18 cellular contexts compared by ENCODE assay signal in genomic region chr15:31023841-31024240, GRCh38. TPM values are rescaled to one million over a fixed set of nuclear protein-coding genes. Genes with fewer than 3 reads are reported as not detected.
A peak's percentile ranks its signal among the peaks of the same experiment; 100 is the strongest.
DNase-seq lines count a peak whose midpoint lies in the region; ATAC-seq and TF ChIP-seq lines count a peak whose summit lies in the region.
"Had no signal": no experiment of that assay in that cellular context is flagged by ENCODE, and none has a peak within 500 bp of the region (broad histone marks: within the 10 kb centered on the region; RNA-seq: fewer than 3 reads in every experiment).

No MANE protein-coding gene starts in this region.

- H3F3A ChIP-seq in smooth muscle cell (ENCODE audit: low read depth), result no peaks in the 10 kb centered on the region

- H3K4me2 ChIP-seq in HCT116 (ENCODE audit: low read length) (peak overlapping the region; percentile 75), hepatocyte (peak overlapping the region; percentile 25), smooth muscle cell (peak overlapping the region; percentile 72)

- H2AFZ ChIP-seq in HCT116 (ENCODE audit: low read depth, low read length, poor library complexity, severe bottlenecking), result peak overlapping the region; percentile 71
- no peak overlapping the region for H2AFZ ChIP-seq in hepatocyte
- H2AFZ ChIP-seq in smooth muscle cell (ENCODE audit: low read depth), result no peak overlapping the region

- no peak for TF ChIP-seq RAD21 in HCT116 (IDR thresholded peaks at IDR 0.05; ENCODE audit: low read depth)

- no peak for TF ChIP-seq EP300 in stomach (IDR thresholded peaks at IDR 0.05)

- H3K36me3 ChIP-seq in HCT116 (ENCODE audit: control insufficient read depth in 1 of 2, insufficient read depth in 2 of 2, low read length in 2 of 2) (no peaks in the 10 kb centered on the region), body of pancreas (replicated peaks in 1 of 2; ENCODE audit: insufficient read depth in 1 of 2, low read depth in 2 of 2) (no peaks in the 10 kb centered on the region), hepatocyte (replicated peaks; ENCODE audit: insufficient read depth, low read depth) (no peaks in the 10 kb centered on the region), smooth muscle cell (ENCODE audit: low read depth) (no peaks in the 10 kb centered on the region), stomach (no peaks in the 10 kb centered on the region)
- H3K36me3 ChIP-seq: BLaER1, esophagus muscularis mucosa, lower lobe of right lung, spleen, suprapubic skin had no signal

- H3K9me2 ChIP-seq in HCT116 (ENCODE audit: insufficient read depth) (no peaks in the 10 kb centered on the region), hepatocyte (replicated peaks; ENCODE audit: insufficient read depth) (no peaks in the 10 kb centered on the region)

- no peaks in the 10 kb centered on the region for H3K79me2 ChIP-seq in HCT116 (ENCODE audit: insufficient read depth, low read length)
- no peaks in the 10 kb centered on the region for H3K79me2 ChIP-seq in hepatocyte
- H3K79me2 ChIP-seq in smooth muscle cell (ENCODE audit: low read depth), result no peaks in the 10 kb centered on the region

- TF ChIP-seq POLR2A in HCT116 (IDR thresholded peaks at IDR 0.05; ENCODE audit: borderline replicate concordance, extremely low read depth, insufficient read depth, insufficient read length), result no peak
- no peak for TF ChIP-seq POLR2A in body of pancreas (IDR thresholded peaks at IDR 0.05)
- no peak for TF ChIP-seq POLR2A in stomach (IDR thresholded peaks at IDR 0.05)

- TF ChIP-seq CTCF in HCT116 (IDR thresholded peaks at IDR 0.05 in 2 of 3, conservative IDR thresholded peaks at IDR 0.05 in 1 of 3; ENCODE audit: borderline replicate concordance in 1 of 3, insufficient read depth in 1 of 3, low read depth in 2 of 3, low read length in 2 of 3), result no peak
- TF ChIP-seq CTCF in body of pancreas (IDR thresholded peaks at IDR 0.05), result no peak
- no peak for TF ChIP-seq CTCF in hepatocyte (IDR thresholded peaks at IDR 0.05; ENCODE audit: poor library complexity)
- no peak for TF ChIP-seq CTCF in smooth muscle cell (IDR thresholded peaks at IDR 0.05; ENCODE audit: borderline replicate concordance, insufficient read depth, poor library complexity, severe bottlenecking)
- no peak for TF ChIP-seq CTCF in stomach (IDR thresholded peaks at IDR 0.05)

- POLR2A ChIA-PET in HCT116 (lab: Charles Lee), result no interaction called here

- no peaks in the 10 kb centered on the region for H3K27me3 ChIP-seq in HCT116 (ENCODE audit: insufficient read depth, low read length)
- H3K27me3 ChIP-seq in body of pancreas, result no peaks in the 10 kb centered on the region
- H3K27me3 ChIP-seq in hepatocyte, result no peaks in the 10 kb centered on the region
- H3K27me3 ChIP-seq in smooth muscle cell (ENCODE audit: low read depth), result no peaks in the 10 kb centered on the region
- H3K27me3 ChIP-seq in stomach, result no peaks in the 10 kb centered on the region
- H3K27me3 ChIP-seq: BLaER1, esophagus muscularis mucosa, spleen, suprapubic skin had no signal

- RAD21 ChIA-PET in HCT116 (lab: Charles Lee; ENCODE audit: low non-redundant PET in 1 of 2, low total read pairs in 2 of 2, uncharacterized antibody in 2 of 2, unreplicated experiment in 2 of 2), result no interaction called here

- H3K27ac ChIP-seq in HCT116 (ENCODE audit: low read depth, low read length), result peak overlapping the region; percentile 18; the same call in 1 of the 2 replicates
- H3K27ac ChIP-seq in body of pancreas, result peak overlapping the region in 3 of 4 donors; percentile 2 to 72 (median 52)
- H3K27ac ChIP-seq in hepatocyte, result peak overlapping the region; percentile 53
- peak overlapping the region; percentile 47 for H3K27ac ChIP-seq in smooth muscle cell (ENCODE audit: low read depth)
- H3K27ac ChIP-seq in caudate nucleus (ENCODE audit: low read depth, low read length), result no peak overlapping the region
- H3K27ac ChIP-seq in stomach, result no peak overlapping the region
- H3K27ac ChIP-seq: BLaER1, esophagus muscularis mucosa, lower lobe of right lung, spleen, suprapubic skin had no signal

- H3K9me3 ChIP-seq in HCT116 (ENCODE audit: control insufficient read depth in 1 of 2, insufficient read depth in 1 of 2, low read depth in 1 of 2, low read length in 2 of 2) (no peaks in the 10 kb centered on the region), body of pancreas (no peaks in the 10 kb centered on the region), hepatocyte (ENCODE audit: low read depth) (no peaks in the 10 kb centered on the region), smooth muscle cell (replicated peaks; ENCODE audit: low read depth) (no peaks in the 10 kb centered on the region), stomach (no peaks in the 10 kb centered on the region)
- H3K9me3 ChIP-seq: BLaER1, esophagus muscularis mucosa, lower lobe of right lung, spleen, suprapubic skin had no signal

- WGBS in body of pancreas, 2 donors, result 79 to 86% methylated on average over 5 of the region's 5 CpGs
- WGBS in hepatocyte (ENCODE audit: low lambda C conversion rate, missing lambda C conversion rate), result 79% methylated on average over 5 of the region's 5 CpGs
- 61% methylated on average over 5 of the region's 5 CpGs for WGBS in smooth muscle cell (ENCODE audit: low lambda C conversion rate)
- WGBS in stomach, 5 donors, result 82 to 94% (median 91%) methylated on average over 5 of the region's 5 CpGs

- intact Hi-C loops in HCT116 (cut with micrococcal nuclease), result no loop called here
- intact Hi-C loops in body of pancreas (cut with DNase I), result no loop called here
- intact Hi-C loops in stomach (cut with DNase I; ENCODE audit: low total_unique reads), result no loop called here

- CTCF ChIA-PET in HCT116 (lab: Charles Lee), result no interaction called here

- H3K4me3 ChIP-seq in HCT116 (replicated peaks in 1 of 2; ENCODE audit: low read depth in 1 of 2, low read length in 2 of 2) (no peak overlapping the region), body of pancreas (no peak overlapping the region), hepatocyte (no peak overlapping the region), smooth muscle cell (no peak overlapping the region), stomach (no peak overlapping the region)
- H3K4me3 ChIP-seq: BLaER1, esophagus muscularis mucosa, lower lobe of right lung, spleen, suprapubic skin had no signal

- no peak for DNase-seq in HCT116 (ENCODE audit: low read depth, low spot score)
- DNase-seq in body of pancreas, result no peak
- no peak for DNase-seq in hepatocyte (ENCODE audit: low spot score)
- DNase-seq in smooth muscle cell (lab: John Stamatoyannopoulos, UW; ENCODE audit: unreplicated experiment), result no peak
- no peak for DNase-seq in caudate nucleus (lab: John Stamatoyannopoulos, UW)
- DNase-seq in stomach, result no peak
- DNase-seq: activated CD4-positive, alpha-beta T cell treated with anti-CD3 and anti-CD28 coated beads, Interleukin-2, amount 50 U/mL, for 4 hours; activated T-cell treated with anti-CD3 and anti-CD28 coated beads, Interleukin-2, amount 50 U/mL, for 24 hours; GDM1; lower lobe of right lung; natural killer cell; spleen; stimulated activated CD8-positive, alpha-beta memory T cell treated with anti-CD3 and anti-CD28 coated beads, Interleukin-4, amount 100 ng/mL, for 48 hours had no signal

- ATAC-seq in HCT116, result no peak
- no peak for ATAC-seq in body of pancreas
- no peak for ATAC-seq in HG03521 (IDR thresholded peaks at IDR 0.05; ENCODE audit: unreplicated experiment)
- ATAC-seq: activated naive CD4-positive, alpha-beta T cell treated with anti-CD3 and anti-CD28 coated beads, Interleukin-2, amount 50 U/mL, for 72 hours; natural killer cell had no signal

- no peaks in the 10 kb centered on the region for H4K20me1 ChIP-seq in HCT116 (ENCODE audit: insufficient read depth)
- no peaks in the 10 kb centered on the region for H4K20me1 ChIP-seq in hepatocyte (ENCODE audit: insufficient read depth, poor library complexity, severe bottlenecking)
- no peaks in the 10 kb centered on the region for H4K20me1 ChIP-seq in smooth muscle cell (ENCODE audit: low read depth)
- H4K20me1 ChIP-seq: BLaER1 had no signal

- H3K4me1 ChIP-seq in HCT116 (ENCODE audit: control insufficient read depth in 1 of 2, insufficient read depth in 2 of 2, low read length in 2 of 2) (peaks cover 6 to 23% of the 10 kb centered on the region in 2 experiments), body of pancreas (peaks cover 8% of the 10 kb centered on the region), hepatocyte (ENCODE audit: insufficient read depth) (peaks cover 10% of the 10 kb centered on the region), smooth muscle cell (ENCODE audit: low read depth) (peaks cover 15% of the 10 kb centered on the region), stomach (no peaks in the 10 kb centered on the region)
- H3K4me1 ChIP-seq: BLaER1, lower lobe of right lung had no signal

- no TSS peak for BruUV-seq in HCT116 (replicated peaks; lab: Mats Ljungman, UMichigan)

- H3K9ac ChIP-seq in HCT116 (ENCODE audit: low read length) (no peak overlapping the region), smooth muscle cell (ENCODE audit: low read depth) (no peak overlapping the region)
- H3K9ac ChIP-seq: BLaER1 had no signal

TF ChIP-seq in HCT116, 20 proteins besides CTCF, POLR2A, EP300 and RAD21 (continues in another document):
- TF ChIP-seq ZNF274 (IDR thresholded peaks at IDR 0.05; ENCODE audit: low read depth, low read length), result no peak

RNA-seq across cellular contexts. Expression of gene MTMR10, which starts 32.4 kb away (rescaled TPM):
- total RNA-seq in HCT116 (2021; ENCODE audit: unreplicated experiment), result 13.4 TPM
- polyA plus RNA-seq in HCT116 (2012), result 5.4 and 6.3 TPM in 2 replicates
- total RNA-seq in body of pancreas, result 10 to 100 TPM; 14.5 to 22.3 TPM
- 15.3 and 19.6 TPM in 2 replicates for total RNA-seq in hepatocyte
- 7.9 and 10.3 TPM in 2 replicates for polyA plus RNA-seq in hepatocyte
- 24.9 and 31.7 TPM in 2 replicates for total RNA-seq in smooth muscle cell
- 9.4 and 11.6 TPM in 2 replicates for polyA plus RNA-seq in smooth muscle cell
- 100 to 1,000 TPM in 1 of 5 donors, 10 to 100 TPM in 3, 1 to 10 TPM in 1; 4.9 to 118 (median 39.7) TPM for total RNA-seq in stomach
- 10 to 100 TPM in 2 of 3 donors, 1 to 10 TPM in 1; 6.9 to 14.7 (median 10.9) TPM for polyA plus RNA-seq in stomach

Comparison
In these comparisons a context has a peak if more than half of its experiments do, and no peak if none do; other contexts are left out.
1. H3K27ac ChIP-seq: peak in HCT116 (single experiment), body of pancreas (3 of 4), hepatocyte (single experiment) and smooth muscle cell (single experiment); none in caudate nucleus (single experiment) and stomach (0 of 5).
2. H3K4me2 ChIP-seq: peak in every context shown above with its lines; median percentile 75 in HCT116; 72 in smooth muscle cell; 25 in hepatocyte.